Comparison of ENCODE assay signal across 7 cellular contexts in genomic region chr13:104571161-104571889, GRCh38.
DNase-seq lines count a peak whose midpoint lies in the region; ATAC-seq and TF ChIP-seq lines count a peak whose summit lies in the region.

No MANE protein-coding gene starts in this region.

- H3K27ac ChIP-seq in right cardiac atrium (ENCODE audit: low read length) = no peak overlapping the region

- no peaks in the 10 kb centered on the region for H3K9me3 ChIP-seq in right cardiac atrium (ENCODE audit: control insufficient read depth, low read length)

- no peak overlapping the region for H3K4me3 ChIP-seq in GM12864 (ENCODE audit: low read depth, low read length)
- H3K4me3 ChIP-seq in right cardiac atrium (ENCODE audit: low read length) = no peak overlapping the region

- WGBS in right cardiac atrium = 33% methylated on average over 12 of the region's 12 CpGs

- intact Hi-C loops in right cardiac atrium (cut with DNase I) (loop anchor here in 1 of 4 donors (10.0 kb wide), 1 partner anchor 1963 kb away; the partner anchor contains the start of gene EFNB2), sciatic nerve (cut with DNase I) (no loop called here)

- no peaks in the 10 kb centered on the region for H3K4me1 ChIP-seq in right cardiac atrium (ENCODE audit: control insufficient read depth, insufficient read depth, low read length)

- TF ChIP-seq CTCF in GM12864 (IDR thresholded peaks at IDR 0.05; ENCODE audit: low read depth, low read length, missing control alignments) = peak; percentile 26

- ATAC-seq in right cardiac atrium (peak; percentile 76 to 93), sciatic nerve (peak; percentile 93), GM21619 (IDR thresholded peaks at IDR 0.05; ENCODE audit: unreplicated experiment) (no peak)

- no peaks in the 10 kb centered on the region for H3K27me3 ChIP-seq in right cardiac atrium (ENCODE audit: control insufficient read depth, insufficient read depth)

- no peak for DNase-seq in GM12864 (ENCODE audit: low read depth)
- peak; percentile 32 for DNase-seq in NCI-H128 (lab: John Stamatoyannopoulos, UW; ENCODE audit: unreplicated experiment)
- peak in 50 of 56 donors; percentile 19 to 89 (median 63) for DNase-seq in amygdala (lab: John Stamatoyannopoulos, UW)
- peak in 2 of 3 donors; percentile 38 to 49 for DNase-seq in right cardiac atrium
- peak; percentile 72 for DNase-seq in sciatic nerve (ENCODE audit: low spot score)
- no peak for DNase-seq in stimulated activated CD4-positive, alpha-beta T cell treated with anti-CD3 and anti-CD28 coated beads, Interleukin-4, amount 100 ng/mL, for 24 hours

Comparison
In these comparisons a context has a peak if more than half of its experiments do, and no peak if none do; other contexts are left out.
1. DNase-seq: peak in NCI-H128 (single experiment), amygdala (50 of 56), right cardiac atrium (2 of 3) and sciatic nerve (single experiment); none in GM12864 (single experiment) and stimulated activated CD4-positive, alpha-beta T cell treated with anti-CD3 and anti-CD28 coated beads, Interleukin-4, amount 100 ng/mL, for 24 hours (single experiment).